In the genomic region with DNA sequence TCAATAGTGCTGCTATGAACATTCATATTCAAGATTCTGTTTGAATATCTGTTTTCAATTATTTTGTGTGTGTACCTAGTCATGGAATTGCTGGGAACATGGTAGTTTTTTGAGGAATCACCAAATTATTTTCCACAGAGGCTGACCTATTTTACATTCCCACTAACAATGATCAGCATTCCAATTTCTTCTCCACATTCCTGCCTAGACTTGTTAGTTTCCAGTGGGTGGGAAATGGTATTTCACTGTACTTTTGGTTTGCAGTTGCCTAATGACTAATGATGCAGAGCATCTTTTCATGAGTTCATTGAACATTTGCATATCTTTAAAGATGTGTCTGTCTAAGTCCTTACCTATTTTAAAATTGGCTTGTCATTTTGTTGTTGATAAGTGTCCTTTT, we compare ENCODE assay signal across 25 cellular contexts.
DNase-seq lines count a peak whose midpoint lies in the region; ATAC-seq and TF ChIP-seq lines count a peak whose summit lies in the region.
"Had no signal": no experiment of that assay in that cellular context is flagged by ENCODE, and none has a peak within 500 bp of the region (broad histone marks: within the 10 kb centered on the region; RNA-seq: fewer than 3 reads in every experiment).

No MANE protein-coding gene starts in this region.

- no peaks in the 10 kb centered on the region for H3K36me3 Mint-ChIP-seq in stimulated activated naive B cell treated with anti-CD40 and anti-IgM and Interleukin-4, amounts not matched to agents 10 μg/mL and 1 μg/mL and 100 μg/mL, for 72 hours
- H3K36me3 Mint-ChIP-seq: CD8-positive, alpha-beta T cell; T-cell had no signal

- DNase-seq in ELR (ENCODE audit: low read depth) (peak; percentile 4), RWPE1 (ENCODE audit: low spot score) (peak; percentile 17), mammary epithelial cell (peak; percentile 55), AG08395 (ENCODE audit: low spot score) (no peak), vagina (ENCODE audit: extremely low spot score in 2 of 2) (no peak)
- DNase-seq in stimulated activated naive B cell treated with anti-CD40 and anti-IgM and Interleukin-4, amounts not matched to agents 10 μg/mL and 1 μg/mL and 100 μg/mL, for 72 hours: no peak
- DNase-seq: CD8-positive, alpha-beta T cell; DMS153; GF-D8; GOT3; NCI-H1092; NCI-H146; NCI-H2029 treated with DMSO at 0.1 percent for 48 hours; NCI-H2171; NCI-H345; NCI-H524; NCI-H774; NK-92 treated with Interleukin-12 subunit alpha and Interleukin-12 subunit beta, amount 100 ng/mL, for 24 hours; SJCRH30; T-cell had no signal

- no peaks in the 10 kb centered on the region for H3K27me3 Mint-ChIP-seq in stimulated activated naive B cell treated with anti-CD40 and anti-IgM and Interleukin-4, amounts not matched to agents 10 μg/mL and 1 μg/mL and 100 μg/mL, for 72 hours
- H3K27me3 Mint-ChIP-seq: T-cell had no signal

- ATAC-seq in esophagus mucosa: no peak
- ATAC-seq in stimulated activated naive B cell treated with anti-CD40 and anti-IgM and Interleukin-4, amounts not matched to agents 10 μg/mL and 1 μg/mL and 100 μg/mL, for 72 hours (replicated peaks): no peak
- ATAC-seq: CD8-positive, alpha-beta T cell; HCT116; K562; Panc1; T-cell had no signal

- TF ChIP-seq POLR2A in vagina (IDR thresholded peaks at IDR 0.05): no peak

- H3K4me1 ChIP-seq in mammary epithelial cell (ENCODE audit: insufficient read depth, low read length): peaks cover 25% of the 10 kb centered on the region
- H3K4me1 ChIP-seq in vagina: no peaks in the 10 kb centered on the region
- H3K4me1 ChIP-seq: BLaER1 treated with 17β-estradiol and CSF1 and Interleukin-3, amounts not matched to agents 10 nM and 100 nM; SJCRH30 had no signal

- no peaks in the 10 kb centered on the region for H3K79me2 ChIP-seq in mammary epithelial cell (ENCODE audit: insufficient read depth, low read length)

- peak overlapping the region; percentile 55 for H3K4me2 ChIP-seq in mammary epithelial cell (ENCODE audit: insufficient read depth, low read depth, low read length)
- H3K4me2 ChIP-seq: BLaER1 treated with 17β-estradiol and CSF1 and Interleukin-3, amounts not matched to agents 10 nM and 100 nM had no signal

- dilution Hi-C loops in mammary epithelial cell (cut with HindIII; ENCODE audit: low sequenced_read_pairs): no loop called here

- H3K9me3 Mint-ChIP-seq in stimulated activated naive B cell treated with anti-CD40 and anti-IgM and Interleukin-4, amounts not matched to agents 10 μg/mL and 1 μg/mL and 100 μg/mL, for 72 hours: no peaks in the 10 kb centered on the region
- H3K9me3 Mint-ChIP-seq: CD8-positive, alpha-beta T cell; T-cell had no signal

- TF ChIP-seq CTCF in RWPE1 (conservative IDR thresholded peaks at IDR 0.05; ENCODE audit: low read depth): no peak
- no peak for TF ChIP-seq CTCF in mammary epithelial cell (conservative IDR thresholded peaks at IDR 0.05 in 1 of 2, IDR thresholded peaks at IDR 0.05 in 1 of 2; ENCODE audit: extremely low read depth in 1 of 2, insufficient read depth in 1 of 2, low read depth in 1 of 2, low read length in 2 of 2)
- TF ChIP-seq CTCF in vagina (IDR thresholded peaks at IDR 0.05): no peak

- in situ Hi-C loops in mammary epithelial cell (cut with MboI; ENCODE audit: low sequenced_read_pairs in 2 of 2): no loop called here

- POLR2A ChIA-PET in RWPE1 (lab: Yijun Ruan, JAX; ENCODE audit: low non-redundant PET): no interaction called here

- H3K9me3 ChIP-seq in mammary epithelial cell (replicated peaks; ENCODE audit: insufficient read depth, low read length) (no peaks in the 10 kb centered on the region), vagina (no peaks in the 10 kb centered on the region)
- H3K9me3 ChIP-seq: BLaER1 treated with 17β-estradiol and CSF1 and Interleukin-3, amounts not matched to agents 10 nM and 100 nM; SJCRH30 had no signal

- H2AFZ ChIP-seq in mammary epithelial cell (ENCODE audit: low read depth, low read length): peak overlapping the region; percentile 10

- no peak overlapping the region for H3K27ac Mint-ChIP-seq in stimulated activated naive B cell treated with anti-CD40 and anti-IgM and Interleukin-4, amounts not matched to agents 10 μg/mL and 1 μg/mL and 100 μg/mL, for 72 hours
- H3K27ac Mint-ChIP-seq: CD8-positive, alpha-beta T cell; T-cell had no signal

- H3K4me1 Mint-ChIP-seq in stimulated activated naive B cell treated with anti-CD40 and anti-IgM and Interleukin-4, amounts not matched to agents 10 μg/mL and 1 μg/mL and 100 μg/mL, for 72 hours: no peaks in the 10 kb centered on the region
- H3K4me1 Mint-ChIP-seq: T-cell had no signal

- CTCF ChIA-PET in RWPE1 (lab: Yijun Ruan, JAX): no interaction called here
- CTCF ChIA-PET in mammary epithelial cell (lab: Charles Lee; ENCODE audit: low non-redundant PET): no interaction called here

- intact Hi-C loops in mammary epithelial cell (cut with micrococcal nuclease): no loop called here
- intact Hi-C loops in vagina (cut with DNase I): no loop called here

- no peaks in the 10 kb centered on the region for H3K27me3 ChIP-seq in mammary epithelial cell (ENCODE audit: insufficient read depth, low read length)
- no peaks in the 10 kb centered on the region for H3K27me3 ChIP-seq in vagina
- H3K27me3 ChIP-seq: BLaER1 treated with 17β-estradiol and CSF1 and Interleukin-3, amounts not matched to agents 10 nM and 100 nM; SJCRH30 had no signal

- BruUV-seq in mammary epithelial cell (replicated peaks; lab: Mats Ljungman, UMichigan): no TSS peak

- no peaks in the 10 kb centered on the region for H3K36me3 ChIP-seq in mammary epithelial cell (ENCODE audit: insufficient read depth, low read length)
- no peaks in the 10 kb centered on the region for H3K36me3 ChIP-seq in vagina
- H3K36me3 ChIP-seq: BLaER1 treated with 17β-estradiol and CSF1 and Interleukin-3, amounts not matched to agents 10 nM and 100 nM; SJCRH30 had no signal

- no peak overlapping the region for H3K4me3 ChIP-seq in mammary epithelial cell (replicated peaks in 1 of 3; ENCODE audit: insufficient read depth in 1 of 3, low read depth in 2 of 3, low read length in 3 of 3)
- H3K4me3 ChIP-seq in vagina: no peak overlapping the region
- H3K4me3 ChIP-seq: BLaER1 treated with 17β-estradiol and CSF1 and Interleukin-3, amounts not matched to agents 10 nM and 100 nM; K562; SJCRH30 had no signal

- no peak overlapping the region for H3K9ac ChIP-seq in mammary epithelial cell (ENCODE audit: insufficient read depth, low read length)
- H3K9ac ChIP-seq: BLaER1 treated with 17β-estradiol and CSF1 and Interleukin-3, amounts not matched to agents 10 nM and 100 nM had no signal

- no peak overlapping the region for H3K4me3 Mint-ChIP-seq in stimulated activated naive B cell treated with anti-CD40 and anti-IgM and Interleukin-4, amounts not matched to agents 10 μg/mL and 1 μg/mL and 100 μg/mL, for 72 hours
- H3K4me3 Mint-ChIP-seq: CD8-positive, alpha-beta T cell; T-cell had no signal

- no peaks in the 10 kb centered on the region for H4K20me1 ChIP-seq in mammary epithelial cell (ENCODE audit: insufficient read depth, low read length)
- H4K20me1 ChIP-seq: BLaER1 treated with 17β-estradiol and CSF1 and Interleukin-3, amounts not matched to agents 10 nM and 100 nM had no signal

- H3K27ac ChIP-seq in RWPE1 (no peak overlapping the region), mammary epithelial cell (ENCODE audit: insufficient read depth, low read depth, low read length) (peak overlapping the region; percentile 18), vagina (no peak overlapping the region)
- H3K27ac ChIP-seq: BLaER1 treated with 17β-estradiol and CSF1 and Interleukin-3, amounts not matched to agents 10 nM and 100 nM; SJCRH30 had no signal

Comparison
In these comparisons a context has a peak if more than half of its experiments do, and no peak if none do; other contexts are left out.
1. DNase-seq: peak in ELR (single experiment), RWPE1 (single experiment) and mammary epithelial cell (single experiment); none in AG08395 (single experiment), vagina (0 of 2) and stimulated activated naive B cell treated with anti-CD40 and anti-IgM and Interleukin-4, amounts not matched to agents 10 μg/mL and 1 μg/mL and 100 μg/mL, for 72 hours (single experiment).